9 cellular contexts compared by ENCODE assay signal in genomic region chr1:101769520-101769919, GRCh38.
DNase-seq lines count a peak whose midpoint lies in the region; ATAC-seq and TF ChIP-seq lines count a peak whose summit lies in the region.
"Had no signal": no experiment of that assay in that cellular context is flagged by ENCODE, and none has a peak within 500 bp of the region (broad histone marks: within the 10 kb centered on the region; RNA-seq: fewer than 3 reads in every experiment).

No MANE protein-coding gene starts in this region.

- CTCF ChIA-PET in MCF 10A (lab: Yijun Ruan, JAX), result interaction anchor here (0.7 to 1.2 kb wide), 7 partner anchors 11 to 1201 kb away, joined by 3 to 4 read pairs (median 3); no protein-coding TSS in a partner anchor
- CTCF ChIA-PET in activated naive CD4-positive, alpha-beta T cell treated with anti-CD3 and anti-CD28 coated beads for 36 hours (lab: Charles Lee), result no interaction called here

- H3K9me3 Mint-ChIP-seq in MCF 10A (ENCODE audit: unreplicated experiment) (no peaks in the 10 kb centered on the region), progenitor cell of endocrine pancreas (ENCODE audit: low read depth) (no peaks in the 10 kb centered on the region)
- H3K9me3 Mint-ChIP-seq in activated naive CD4-positive, alpha-beta T cell treated with anti-CD3 and anti-CD28 coated beads for 36 hours, result no peaks in the 10 kb centered on the region
- H3K9me3 Mint-ChIP-seq: activated naive CD4-positive, alpha-beta T cell treated with anti-CD3 and anti-CD28 coated beads, Interleukin-2, amount 50 U/mL, for 24 hours had no signal

- H3K27ac ChIP-seq in breast epithelium, result no peak overlapping the region
- H3K27ac ChIP-seq in VCaP, result no peak overlapping the region

- TF ChIP-seq CTCF in MCF 10A (IDR thresholded peaks at IDR 0.05; ENCODE audit: unreplicated experiment), result peak; percentile 44
- peak in 1 of 3 donors; percentile 25 for TF ChIP-seq CTCF in breast epithelium (IDR thresholded peaks at IDR 0.05)
- peak; percentile 77 for TF ChIP-seq CTCF in VCaP (conservative IDR thresholded peaks at IDR 0.05)
- peak; percentile 56 for TF ChIP-seq CTCF in progenitor cell of endocrine pancreas (IDR thresholded peaks at IDR 0.05; ENCODE audit: unreplicated experiment)

- no TSS peak for BruUV-seq in MCF 10A (replicated peaks; lab: Mats Ljungman, UMichigan)

- H3K27ac Mint-ChIP-seq in MCF 10A (ENCODE audit: low read depth, unreplicated experiment) (no peak overlapping the region), progenitor cell of endocrine pancreas (no peak overlapping the region)
- H3K27ac Mint-ChIP-seq in activated naive CD4-positive, alpha-beta T cell treated with anti-CD3 and anti-CD28 coated beads for 36 hours, result no peak overlapping the region
- H3K27ac Mint-ChIP-seq: activated naive CD4-positive, alpha-beta T cell treated with anti-CD3 and anti-CD28 coated beads, Interleukin-2, amount 50 U/mL, for 24 hours had no signal

- peak; percentile 40 for DNase-seq in MCF 10A (ENCODE audit: unreplicated experiment)
- no peak for DNase-seq in breast epithelium (ENCODE audit: low spot score in 2 of 2)
- no peak for DNase-seq in progenitor cell of endocrine pancreas (ENCODE audit: low spot score, unreplicated experiment)
- DNase-seq in activated naive CD4-positive, alpha-beta T cell treated with anti-CD3 and anti-CD28 coated beads for 36 hours, result no peak
- no peak for DNase-seq in head of caudate nucleus

- H3K4me3 ChIP-seq in breast epithelium, result no peak overlapping the region

- H3K4me1 ChIP-seq in breast epithelium, result no peaks in the 10 kb centered on the region

- no peaks in the 10 kb centered on the region for H3K27me3 ChIP-seq in breast epithelium

- H3K36me3 Mint-ChIP-seq in MCF 10A (ENCODE audit: insufficient read depth, unreplicated experiment), result no peaks in the 10 kb centered on the region
- H3K36me3 Mint-ChIP-seq in progenitor cell of endocrine pancreas (ENCODE audit: insufficient read depth), result no peaks in the 10 kb centered on the region
- H3K36me3 Mint-ChIP-seq in activated naive CD4-positive, alpha-beta T cell treated with anti-CD3 and anti-CD28 coated beads for 36 hours (ENCODE audit: low read depth), result no peaks in the 10 kb centered on the region
- H3K36me3 Mint-ChIP-seq: activated naive CD4-positive, alpha-beta T cell treated with anti-CD3 and anti-CD28 coated beads, Interleukin-2, amount 50 U/mL, for 24 hours had no signal

- H3K36me3 ChIP-seq in breast epithelium, result no peaks in the 10 kb centered on the region

- no peak for TF ChIP-seq POLR2A in breast epithelium (IDR thresholded peaks at IDR 0.05)

- POLR2A ChIA-PET in MCF 10A (lab: Yijun Ruan, JAX), result interaction anchor here (0.7 kb wide), 1 partner anchor 661 kb away, joined by 3 read pairs; no protein-coding TSS in a partner anchor

- H3K4me1 Mint-ChIP-seq in MCF 10A (ENCODE audit: insufficient read depth, unreplicated experiment) (no peaks in the 10 kb centered on the region), progenitor cell of endocrine pancreas (ENCODE audit: low read depth) (peaks cover 2% of the 10 kb centered on the region)
- no peaks in the 10 kb centered on the region for H3K4me1 Mint-ChIP-seq in activated naive CD4-positive, alpha-beta T cell treated with anti-CD3 and anti-CD28 coated beads for 36 hours (ENCODE audit: low read depth)
- H3K4me1 Mint-ChIP-seq: activated naive CD4-positive, alpha-beta T cell treated with anti-CD3 and anti-CD28 coated beads, Interleukin-2, amount 50 U/mL, for 24 hours had no signal

- ATAC-seq in HG03442 (IDR thresholded peaks at IDR 0.05; ENCODE audit: unreplicated experiment), result peak; percentile 74
- ATAC-seq in HG03025 (IDR thresholded peaks at IDR 0.05; ENCODE audit: low FRiP score, unreplicated experiment), result no peak

- H3K27me3 Mint-ChIP-seq in MCF 10A (ENCODE audit: insufficient read depth, unreplicated experiment) (peaks cover 51% of the 10 kb centered on the region), progenitor cell of endocrine pancreas (no peaks in the 10 kb centered on the region)
- peaks cover 2% of the 10 kb centered on the region for H3K27me3 Mint-ChIP-seq in activated naive CD4-positive, alpha-beta T cell treated with anti-CD3 and anti-CD28 coated beads for 36 hours (ENCODE audit: low read depth)
- H3K27me3 Mint-ChIP-seq: activated naive CD4-positive, alpha-beta T cell treated with anti-CD3 and anti-CD28 coated beads, Interleukin-2, amount 50 U/mL, for 24 hours had no signal

- no peak overlapping the region for H3K4me3 Mint-ChIP-seq in MCF 10A (ENCODE audit: unreplicated experiment)
- no peak overlapping the region for H3K4me3 Mint-ChIP-seq in progenitor cell of endocrine pancreas (ENCODE audit: low read depth)
- H3K4me3 Mint-ChIP-seq in activated naive CD4-positive, alpha-beta T cell treated with anti-CD3 and anti-CD28 coated beads for 36 hours, result no peak overlapping the region
- H3K4me3 Mint-ChIP-seq: activated naive CD4-positive, alpha-beta T cell treated with anti-CD3 and anti-CD28 coated beads, Interleukin-2, amount 50 U/mL, for 24 hours had no signal

- no peaks in the 10 kb centered on the region for H3K9me3 ChIP-seq in breast epithelium

- intact Hi-C loops in MCF 10A (cut with micrococcal nuclease) (no loop called here), breast epithelium (cut with DNase I; ENCODE audit: low total_unique reads) (no loop called here), head of caudate nucleus (cut with DNase I) (no loop called here)
- intact Hi-C loops in activated naive CD4-positive, alpha-beta T cell treated with anti-CD3 and anti-CD28 coated beads for 36 hours (cut with micrococcal nuclease), result no loop called here
